ENCODE assay signal across 9 cellular contexts in the genomic region with DNA sequence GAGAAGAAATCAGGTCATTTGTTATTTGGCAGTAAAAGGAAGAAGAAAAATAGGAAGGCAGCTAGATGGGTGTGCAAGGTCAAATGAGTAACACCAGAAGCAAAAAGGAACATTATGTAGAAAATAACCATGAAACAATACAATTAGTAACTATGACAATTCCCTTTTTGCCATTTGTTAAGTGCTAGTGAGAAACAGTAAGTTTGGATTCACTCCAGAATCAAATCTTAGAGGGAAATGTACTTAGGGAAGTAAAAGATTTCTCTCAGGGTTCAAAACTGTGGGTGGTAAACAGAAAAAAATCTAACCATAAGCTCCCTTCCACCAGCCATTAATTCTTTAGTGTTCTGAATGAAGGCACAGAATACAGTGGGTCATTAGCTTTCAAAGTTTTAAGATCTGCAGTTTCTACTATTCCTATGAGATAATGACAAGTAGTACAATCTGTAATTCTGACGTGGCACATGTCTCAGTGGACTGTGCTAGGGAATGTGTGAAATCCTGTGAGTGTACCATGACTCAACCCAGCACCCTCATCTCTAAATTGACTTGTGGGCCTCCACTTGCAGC. TPM values are rescaled to one million over a fixed set of nuclear protein-coding genes. Genes with fewer than 3 reads are reported as not detected.
A peak's percentile ranks its signal among the peaks of the same experiment; 100 is the strongest.
DNase-seq lines count a peak whose midpoint lies in the region; ATAC-seq and TF ChIP-seq lines count a peak whose summit lies in the region.
"Had no signal": no experiment of that assay in that cellular context is flagged by ENCODE, and none has a peak within 500 bp of the region (broad histone marks: within the 10 kb centered on the region; RNA-seq: fewer than 3 reads in every experiment).

No MANE protein-coding gene starts in this region.

- peaks cover 57% of the 10 kb centered on the region for H3K4me1 Mint-ChIP-seq in activated T-cell treated with anti-CD3 and anti-CD28 coated beads, Interleukin-2, amount 50 U/mL, for 72 hours (ENCODE audit: low read depth)
- peaks cover 50% of the 10 kb centered on the region for H3K4me1 Mint-ChIP-seq in T-helper 17 cell

- H3K9me3 Mint-ChIP-seq in activated T-cell treated with anti-CD3 and anti-CD28 coated beads, Interleukin-2, amount 50 U/mL, for 72 hours, result no peaks in the 10 kb centered on the region

- intact Hi-C loops in heart right ventricle (cut with DNase I), result no loop called here
- intact Hi-C loops in posterior vena cava (cut with DNase I), result no loop called here

- no peaks in the 10 kb centered on the region for H3K9me3 ChIP-seq in T-helper 17 cell (ENCODE audit: control insufficient read depth, low read length, poor library complexity, severe bottlenecking)
- no peaks in the 10 kb centered on the region for H3K9me3 ChIP-seq in heart right ventricle

- no peak overlapping the region for H3K4me3 ChIP-seq in heart right ventricle

- no peaks in the 10 kb centered on the region for H3K27me3 Mint-ChIP-seq in activated T-cell treated with anti-CD3 and anti-CD28 coated beads, Interleukin-2, amount 50 U/mL, for 72 hours (ENCODE audit: low read depth)
- H3K27me3 Mint-ChIP-seq in T-helper 17 cell, result no peaks in the 10 kb centered on the region

- no peaks in the 10 kb centered on the region for H3K36me3 ChIP-seq in heart right ventricle

- peak overlapping the region; percentile 79 for H3K27ac Mint-ChIP-seq in activated T-cell treated with anti-CD3 and anti-CD28 coated beads, Interleukin-2, amount 50 U/mL, for 72 hours
- H3K27ac Mint-ChIP-seq in T-helper 17 cell, result no peak overlapping the region

- peak overlapping the region in 9 of 10 donors; percentile 2 to 83 (median 28) for H3K27ac ChIP-seq in heart right ventricle

- H3K36me3 Mint-ChIP-seq in activated T-cell treated with anti-CD3 and anti-CD28 coated beads, Interleukin-2, amount 50 U/mL, for 72 hours (ENCODE audit: insufficient read depth in 2 of 2), result peaks cover 0 to 2% of the 10 kb centered on the region in 2 donors
- H3K36me3 Mint-ChIP-seq in T-helper 17 cell (ENCODE audit: low read depth), result no peaks in the 10 kb centered on the region

- peak; percentile 98 to 99 for ATAC-seq in activated T-cell treated with anti-CD3 and anti-CD28 coated beads, Interleukin-2, amount 50 U/mL, for 72 hours (replicated peaks in 1 of 2)
- ATAC-seq in T-helper 17 cell (peak; percentile 44), heart right ventricle (peak; percentile 24 to 92 (median 75))

- TF ChIP-seq CTCF in heart right ventricle (IDR thresholded peaks at IDR 0.05) (no peak), GM10266 (IDR thresholded peaks at IDR 0.05; ENCODE audit: control insufficient read depth, insufficient read depth, low read depth, missing control alignments) (no peak)

- H3K27me3 ChIP-seq in heart right ventricle, result no peaks in the 10 kb centered on the region

- peaks cover 5 to 88% (median 62%) of the 10 kb centered on the region in 9 donors for H3K4me1 ChIP-seq in heart right ventricle

- peak overlapping the region in 1 of 2 donors; percentile 38 for H3K4me3 Mint-ChIP-seq in activated T-cell treated with anti-CD3 and anti-CD28 coated beads, Interleukin-2, amount 50 U/mL, for 72 hours
- peak overlapping the region; percentile 36 for H3K4me3 Mint-ChIP-seq in T-helper 17 cell

- WGBS in heart right ventricle, 2 donors, result 6 to 15% methylated on average over 1 of the region's 1 CpG

- peak; percentile 26 to 38 for DNase-seq in activated T-cell treated with anti-CD3 and anti-CD28 coated beads, Interleukin-2, amount 50 U/mL, for 72 hours
- no peak for DNase-seq in activated T-cell treated with anti-CD3 and anti-CD28 coated beads, Interleukin-2, amount 50 U/mL, for 1 hour
- no peak for DNase-seq in T-helper 17 cell
- peak in 1 of 2 donors; percentile 21 for DNase-seq in heart right ventricle
- DNase-seq in stromal cell of bone marrow (ENCODE audit: low read depth), result peak; percentile 83
- no peak for DNase-seq in GM10266 (ENCODE audit: extremely low spot score)
- DNase-seq in posterior vena cava (ENCODE audit: low spot score), result no peak
- DNase-seq in NCI-H748 (lab: John Stamatoyannopoulos, UW; ENCODE audit: unreplicated experiment), result no peak
- DNase-seq: DND-41 had no signal

RNA-seq across cellular contexts. Expression of gene REPS1, which starts 17.1 kb away (rescaled TPM):
- total RNA-seq in activated T-cell treated with anti-CD3 and anti-CD28 coated beads, Interleukin-2, amount 50 U/mL, for 72 hours, result 10 to 100 TPM; 92.0 to 92.9 TPM
- total RNA-seq in T-helper 17 cell (10 to 100 TPM; 73.4 to 88.6 TPM), heart right ventricle (10 to 100 TPM; 30.2 to 43.9 (median 39.4) TPM), posterior vena cava (10 to 100 TPM; 28.5 to 28.7 TPM)
- 10 to 100 TPM; 34.0 to 43.2 TPM for polyA plus RNA-seq in heart right ventricle

RNA-seq across cellular contexts. Expression of gene ABRACL, which starts 57.6 kb away (rescaled TPM):
- total RNA-seq in activated T-cell treated with anti-CD3 and anti-CD28 coated beads, Interleukin-2, amount 50 U/mL, for 72 hours, result 10 to 100 TPM; 81.8 to 82.7 TPM
- total RNA-seq in T-helper 17 cell (10 to 100 TPM; 46.0 to 64.4 TPM), heart right ventricle (10 to 100 TPM in 2 of 10 donors, 1 to 10 TPM in 8; 2.6 to 13.9 (median 5.2) TPM), posterior vena cava (10 to 100 TPM; 15.0 to 16.2 TPM)
- 10 to 100 TPM; 10.3 to 20.8 TPM for polyA plus RNA-seq in heart right ventricle

Comparison
In these comparisons a context has a peak if more than half of its experiments do, and no peak if none do; other contexts are left out.
1. DNase-seq: peak in activated T-cell treated with anti-CD3 and anti-CD28 coated beads, Interleukin-2, amount 50 U/mL, for 72 hours (2 of 2) and stromal cell of bone marrow (single experiment); none in activated T-cell treated with anti-CD3 and anti-CD28 coated beads, Interleukin-2, amount 50 U/mL, for 1 hour (single experiment), T-helper 17 cell (0 of 3), GM10266 (single experiment), posterior vena cava (single experiment) and NCI-H748 (single experiment).
2. ATAC-seq: peak in every context shown above with its lines; median percentile 98 in activated T-cell treated with anti-CD3 and anti-CD28 coated beads, Interleukin-2, amount 50 U/mL, for 72 hours; 75 in heart right ventricle; 44 in T-helper 17 cell.